In genomic region chr15:38454687-38455071, GRCh38 we compare ENCODE assay signal across 8 cellular contexts. TPM values are rescaled to one million over a fixed set of nuclear protein-coding genes. Genes with fewer than 3 reads are reported as not detected.
DNase-seq lines count a peak whose midpoint lies in the region; ATAC-seq and TF ChIP-seq lines count a peak whose summit lies in the region.

No MANE protein-coding gene starts in this region.

- TF ChIP-seq RAD21 in neural cell (conservative IDR thresholded peaks at IDR 0.05): no peak

- H3K9ac ChIP-seq in OCI-LY1 (ENCODE audit: low read length): peak overlapping the region; percentile 93
- H3K9ac ChIP-seq in endocrine pancreas (ENCODE audit: control insufficient read depth, insufficient read depth, low read length): peak overlapping the region; percentile 86
- peak overlapping the region; percentile 90 for H3K9ac ChIP-seq in neural cell (ENCODE audit: low read length)

- H3K9me3 ChIP-seq in OCI-LY1 (ENCODE audit: low read length) (no peaks in the 10 kb centered on the region), endocrine pancreas (ENCODE audit: control insufficient read depth, low read length) (no peaks in the 10 kb centered on the region), neural cell (ENCODE audit: low read length) (no peaks in the 10 kb centered on the region)

- no peak for TF ChIP-seq EP300 in neural cell (conservative IDR thresholded peaks at IDR 0.05; ENCODE audit: poor library complexity, severe bottlenecking)

- no peak overlapping the region for H2AFZ ChIP-seq in OCI-LY1 (ENCODE audit: low read length)
- H2AFZ ChIP-seq in neural cell (ENCODE audit: low read depth, low read length): peak overlapping the region; percentile 97

- H3K4me2 ChIP-seq in OCI-LY1 (ENCODE audit: low read length): peak overlapping the region; percentile 99
- peak overlapping the region; percentile 40 for H3K4me2 ChIP-seq in neural cell (ENCODE audit: low read length)

- H3K9me2 ChIP-seq in OCI-LY1 (ENCODE audit: low read depth, low read length) (no peaks in the 10 kb centered on the region), neural cell (ENCODE audit: insufficient read depth, low read length) (no peaks in the 10 kb centered on the region)

- H3K27me3 ChIP-seq in OCI-LY1 (ENCODE audit: insufficient read depth, low read length) (no peaks in the 10 kb centered on the region), endocrine pancreas (ENCODE audit: control insufficient read depth, insufficient read depth, low read length) (no peaks in the 10 kb centered on the region), neural cell (ENCODE audit: insufficient read depth, low read depth, low read length) (no peaks in the 10 kb centered on the region)

- H3K79me2 ChIP-seq in OCI-LY1 (ENCODE audit: insufficient read depth, low read length) (peaks cover 49% of the 10 kb centered on the region), neural cell (replicated peaks; ENCODE audit: insufficient read depth, low read length) (peaks cover 43% of the 10 kb centered on the region)

- TF ChIP-seq CTCF in GM12875 (IDR thresholded peaks at IDR 0.05; ENCODE audit: borderline replicate concordance, insufficient read depth, low read depth, low read length) (no peak), OCI-LY1 (IDR thresholded peaks at IDR 0.05; ENCODE audit: low read length) (no peak), neural cell (IDR thresholded peaks at IDR 0.05; ENCODE audit: poor library complexity, severe bottlenecking) (no peak)

- H3K27ac ChIP-seq in OCI-LY1 (ENCODE audit: low read depth, low read length, poor library complexity, severe bottlenecking) (peak overlapping the region; percentile 65), neural cell (ENCODE audit: low read length) (peak overlapping the region; percentile 83)

- DNase-seq in NCI-H1105 (lab: John Stamatoyannopoulos, UW): no peak
- no peak for DNase-seq in GOT3 (lab: John Stamatoyannopoulos, UW)
- no peak for DNase-seq in stimulated activated CD4-positive, alpha-beta T cell treated with anti-CD3 and anti-CD28 coated beads, Interleukin-4, amount 100 ng/mL, for 1 hour

- no peak for ATAC-seq in activated CD4-positive, CD25-positive, alpha-beta regulatory T cell treated with anti-CD3 and anti-CD28 coated beads, Interleukin-2, amount 50 U/mL, for 24 hours

- H3K36me3 ChIP-seq in OCI-LY1 (ENCODE audit: insufficient read depth, low read length) (peaks cover 4% of the 10 kb centered on the region), endocrine pancreas (ENCODE audit: control insufficient read depth, insufficient read depth, low read length) (no peaks in the 10 kb centered on the region), neural cell (ENCODE audit: insufficient read depth, low read length) (no peaks in the 10 kb centered on the region)

- H4K20me1 ChIP-seq in OCI-LY1 (ENCODE audit: insufficient read depth, low read length) (no peaks in the 10 kb centered on the region), neural cell (ENCODE audit: insufficient read depth) (no peaks in the 10 kb centered on the region)

- H3F3A ChIP-seq in OCI-LY1 (ENCODE audit: insufficient read depth, low read length) (no peaks in the 10 kb centered on the region), neural cell (ENCODE audit: insufficient read depth, low read length, poor library complexity, severe bottlenecking) (no peaks in the 10 kb centered on the region)

- H3K4me1 ChIP-seq in OCI-LY1 (ENCODE audit: insufficient read depth, low read length, severe bottlenecking) (peaks cover 24% of the 10 kb centered on the region), endocrine pancreas (ENCODE audit: control insufficient read depth, insufficient read depth, low read length) (peaks cover 18% of the 10 kb centered on the region)

- H3K4me3 ChIP-seq in GM12875 (ENCODE audit: low read depth, low read length): peak overlapping the region; percentile 90
- H3K4me3 ChIP-seq in OCI-LY1 (ENCODE audit: low read depth, low read length, poor library complexity, severe bottlenecking): peak overlapping the region; percentile 90
- H3K4me3 ChIP-seq in endocrine pancreas (ENCODE audit: control insufficient read depth, insufficient read depth, low read length): peak overlapping the region; percentile 95
- H3K4me3 ChIP-seq in neural cell (ENCODE audit: low read length): peak overlapping the region; percentile 90

TF ChIP-seq in neural cell, 6 proteins besides CTCF, POLR2A, EP300 and RAD21:
- TF ChIP-seq TAF1 (IDR thresholded peaks at IDR 0.05; ENCODE audit: low read depth): no peak
- TF ChIP-seq REST (IDR thresholded peaks at IDR 0.05; ENCODE audit: borderline replicate concordance): no peak
- no peak for TF ChIP-seq EZH2 (IDR thresholded peaks at IDR 0.05; ENCODE audit: borderline replicate concordance, insufficient read depth, low read length, poor library complexity, severe bottlenecking)
- no peak for TF ChIP-seq POLR2AphosphoS5 (IDR thresholded peaks at IDR 0.05)
- no peak for TF ChIP-seq MXI1 (conservative IDR thresholded peaks at IDR 0.05; ENCODE audit: poor library complexity, severe bottlenecking)
- no peak for TF ChIP-seq SMC3 (conservative IDR thresholded peaks at IDR 0.05; ENCODE audit: poor library complexity)
TF ChIP-seq in neural cell: peak in this region for 0.

RNA-seq across cellular contexts. Expression of gene FAM98B, which starts 0.8 kb away (rescaled TPM):
- polyA plus RNA-seq in neural cell: 8.9 and 12.7 TPM in 2 replicates
- 20.7 and 35.8 TPM in 2 replicates for polyA minus RNA-seq in neural cell
